ENCODE assay signal across 19 cellular contexts in genomic region chr12:67977668-67978067, GRCh38. TPM values are rescaled to one million over a fixed set of nuclear protein-coding genes. Genes with fewer than 3 reads are reported as not detected.
A peak's percentile ranks its signal among the peaks of the same experiment; 100 is the strongest.
DNase-seq lines count a peak whose midpoint lies in the region; ATAC-seq and TF ChIP-seq lines count a peak whose summit lies in the region.
"Had no signal": no experiment of that assay in that cellular context is flagged by ENCODE, and none has a peak within 500 bp of the region (broad histone marks: within the 10 kb centered on the region; RNA-seq: fewer than 3 reads in every experiment).

No MANE protein-coding gene starts in this region.

- H3K36me3 Mint-ChIP-seq in CD8-positive, alpha-beta memory T cell: peaks cover 0 to 35% (median 2%) of the 10 kb centered on the region in 3 donors
- H3K36me3 Mint-ChIP-seq: CD8-positive, alpha-beta T cell had no signal

- H3K36me3 ChIP-seq in heart left ventricle (no peaks in the 10 kb centered on the region), HCT116 (ENCODE audit: control insufficient read depth in 1 of 2, insufficient read depth in 2 of 2, low read length in 2 of 2) (no peaks in the 10 kb centered on the region), mesendoderm (ENCODE audit: control insufficient read depth, insufficient read depth, low read length) (no peaks in the 10 kb centered on the region), left lung (no peaks in the 10 kb centered on the region)
- H3K36me3 ChIP-seq in CD8-positive, alpha-beta memory T cell (ENCODE audit: insufficient read depth, low read length): no peaks in the 10 kb centered on the region
- H3K36me3 ChIP-seq: BLaER1 treated with 17β-estradiol and CSF1 and Interleukin-3, amounts not matched to agents 10 nM and 100 nM had no signal

- H2BK5ac ChIP-seq in mesendoderm (ENCODE audit: low read length): no peak overlapping the region

- intact Hi-C loops in heart left ventricle (cut with DNase I): no loop called here
- intact Hi-C loops in Right ventricle myocardium inferior (cut with DNase I): no loop called here
- intact Hi-C loops in HCT116 (cut with micrococcal nuclease): no loop called here
- intact Hi-C loops in left lung (cut with DNase I): no loop called here

- H4K20me1 ChIP-seq in HCT116 (ENCODE audit: insufficient read depth): no peaks in the 10 kb centered on the region
- H4K20me1 ChIP-seq: BLaER1 treated with 17β-estradiol and CSF1 and Interleukin-3, amounts not matched to agents 10 nM and 100 nM had no signal

- H3K9me2 ChIP-seq in HCT116 (ENCODE audit: insufficient read depth): no peaks in the 10 kb centered on the region

- H3K4me2 ChIP-seq in HCT116 (ENCODE audit: low read length): no peak overlapping the region
- no peak overlapping the region for H3K4me2 ChIP-seq in mesendoderm (ENCODE audit: low read length)
- H3K4me2 ChIP-seq: BLaER1 treated with 17β-estradiol and CSF1 and Interleukin-3, amounts not matched to agents 10 nM and 100 nM had no signal

- no peak overlapping the region for H2BK15ac ChIP-seq in mesendoderm (replicated peaks; ENCODE audit: low read depth)

- H4K5ac ChIP-seq in mesendoderm (ENCODE audit: low read length): no peak overlapping the region

- no peak overlapping the region for H3K4me3 Mint-ChIP-seq in CD8-positive, alpha-beta memory T cell
- H3K4me3 Mint-ChIP-seq: B cell; CD8-positive, alpha-beta T cell; HFFc6; IgD-negative memory B cell had no signal

- H3K27ac ChIP-seq in heart left ventricle: no peak overlapping the region
- H3K27ac ChIP-seq in HCT116 (ENCODE audit: low read depth, low read length): no peak overlapping the region
- no peak overlapping the region for H3K27ac ChIP-seq in mesendoderm (ENCODE audit: low read depth, low read length)
- H3K27ac ChIP-seq in left lung: no peak overlapping the region
- H3K27ac ChIP-seq in CD8-positive, alpha-beta memory T cell (ENCODE audit: low read depth, low read length): no peak overlapping the region
- H3K27ac ChIP-seq: BLaER1 treated with 17β-estradiol and CSF1 and Interleukin-3, amounts not matched to agents 10 nM and 100 nM; HL-60 had no signal

- peaks cover 0 to 9% (median 6%) of the 10 kb centered on the region in 5 donors for H3K9me3 Mint-ChIP-seq in CD8-positive, alpha-beta memory T cell
- H3K9me3 Mint-ChIP-seq: CD8-positive, alpha-beta T cell had no signal

- H3K9ac ChIP-seq in HCT116 (ENCODE audit: low read length) (no peak overlapping the region), mesendoderm (ENCODE audit: low read length) (no peak overlapping the region)
- H3K9ac ChIP-seq: BLaER1 treated with 17β-estradiol and CSF1 and Interleukin-3, amounts not matched to agents 10 nM and 100 nM had no signal

- CTCF ChIA-PET in HCT116 (lab: Charles Lee): no interaction called here
- CTCF ChIA-PET in CD8-positive, alpha-beta memory T cell (lab: Charles Lee): no interaction called here

- BruUV-seq in HCT116 (replicated peaks; lab: Mats Ljungman, UMichigan): no TSS peak

- TF ChIP-seq CTCF in heart left ventricle (IDR thresholded peaks at IDR 0.05) (peak in 4 of 12 donors; percentile 14 to 18 (median 16)), HCT116 (IDR thresholded peaks at IDR 0.05 in 2 of 3, conservative IDR thresholded peaks at IDR 0.05 in 1 of 3; ENCODE audit: borderline replicate concordance in 1 of 3, insufficient read depth in 1 of 3, low read depth in 2 of 3, low read length in 2 of 3) (no peak), LNCaP clone FGC (IDR thresholded peaks at IDR 0.05; ENCODE audit: control insufficient read depth, extremely low read depth, insufficient read depth) (peak; percentile 4; the same call in 1 of the 2 replicates), left lung (IDR thresholded peaks at IDR 0.05) (no peak)

- H3K18ac ChIP-seq in mesendoderm (ENCODE audit: low read length): no peak overlapping the region

- H3K4me3 ChIP-seq in heart left ventricle: no peak overlapping the region
- H3K4me3 ChIP-seq in HCT116 (replicated peaks in 1 of 2; ENCODE audit: low read depth in 1 of 2, low read length in 2 of 2): no peak overlapping the region
- no peak overlapping the region for H3K4me3 ChIP-seq in LNCaP clone FGC (ENCODE audit: low read depth, low read length)
- H3K4me3 ChIP-seq in mesendoderm (ENCODE audit: low read length): no peak overlapping the region
- no peak overlapping the region for H3K4me3 ChIP-seq in left lung
- H3K4me3 ChIP-seq in CD8-positive, alpha-beta memory T cell (ENCODE audit: low read length): no peak overlapping the region
- H3K4me3 ChIP-seq: BLaER1 treated with 17β-estradiol and CSF1 and Interleukin-3, amounts not matched to agents 10 nM and 100 nM had no signal

- no peaks in the 10 kb centered on the region for H3K79me2 ChIP-seq in HCT116 (ENCODE audit: insufficient read depth, low read length)
- no peaks in the 10 kb centered on the region for H3K79me2 ChIP-seq in mesendoderm (ENCODE audit: control insufficient read depth, insufficient read depth, low read length)

- H3K27me3 ChIP-seq in heart left ventricle (no peaks in the 10 kb centered on the region), HCT116 (ENCODE audit: insufficient read depth, low read length) (no peaks in the 10 kb centered on the region), mesendoderm (ENCODE audit: insufficient read depth, low read length, poor library complexity) (no peaks in the 10 kb centered on the region), left lung (no peaks in the 10 kb centered on the region)
- no peaks in the 10 kb centered on the region for H3K27me3 ChIP-seq in CD8-positive, alpha-beta memory T cell (ENCODE audit: insufficient read depth, low read length, poor library complexity, severe bottlenecking)
- H3K27me3 ChIP-seq: BLaER1 treated with 17β-estradiol and CSF1 and Interleukin-3, amounts not matched to agents 10 nM and 100 nM had no signal

- RAD21 ChIA-PET in HCT116 (lab: Charles Lee; ENCODE audit: low non-redundant PET in 1 of 2, low total read pairs in 2 of 2, uncharacterized antibody in 2 of 2, unreplicated experiment in 2 of 2): no interaction called here

- H2AFZ ChIP-seq in HCT116 (ENCODE audit: low read depth, low read length, poor library complexity, severe bottlenecking): peak overlapping the region; percentile 35

- H2BK120ac ChIP-seq in mesendoderm (ENCODE audit: low read depth, low read length): no peak overlapping the region

- no peak overlapping the region for H4K8ac ChIP-seq in mesendoderm (ENCODE audit: low read depth, low read length)

- no peak for TF ChIP-seq POLR2A in heart left ventricle (IDR thresholded peaks at IDR 0.05)
- no peak for TF ChIP-seq POLR2A in HCT116 (IDR thresholded peaks at IDR 0.05; ENCODE audit: borderline replicate concordance, extremely low read depth, insufficient read depth, insufficient read length)

- no peak overlapping the region for H3K4ac ChIP-seq in mesendoderm (ENCODE audit: low read depth, low read length)

- peaks cover 8 to 9% of the 10 kb centered on the region in 2 donors for H3K27me3 Mint-ChIP-seq in CD8-positive, alpha-beta memory T cell
- H3K27me3 Mint-ChIP-seq: B cell had no signal

- POLR2A ChIA-PET in HCT116 (lab: Charles Lee): no interaction called here
- POLR2A ChIA-PET in CD8-positive, alpha-beta memory T cell (lab: Charles Lee): no interaction called here

- WGBS in heart left ventricle, 4 donors: 59 to 90% (median 73%) methylated on average over 1 of the region's 1 CpG
- no CpG with 5 or more reads among the region's 1 CpG for WGBS in mesendoderm (ENCODE audit: extremely low coverage, insufficient coverage, low lambda C conversion rate)

- TF ChIP-seq RAD21 in HCT116 (IDR thresholded peaks at IDR 0.05; ENCODE audit: low read depth): 0 out of 2 replicates have a peak, but pooled peaks have one; percentile 18

- H3K4me1 ChIP-seq in heart left ventricle: peaks cover 0 to 6% (median 0%) of the 10 kb centered on the region in 12 donors
- H3K4me1 ChIP-seq in HCT116 (ENCODE audit: control insufficient read depth in 1 of 2, insufficient read depth in 2 of 2, low read length in 2 of 2): peaks cover 8 to 24% of the 10 kb centered on the region in 2 experiments; a peak in 3 of 4 replicates
- H3K4me1 ChIP-seq in mesendoderm (ENCODE audit: control insufficient read depth, low read depth, low read length): no peaks in the 10 kb centered on the region
- no peaks in the 10 kb centered on the region for H3K4me1 ChIP-seq in left lung
- no peaks in the 10 kb centered on the region for H3K4me1 ChIP-seq in CD8-positive, alpha-beta memory T cell (ENCODE audit: insufficient read depth, low read length)
- H3K4me1 ChIP-seq: BLaER1 treated with 17β-estradiol and CSF1 and Interleukin-3, amounts not matched to agents 10 nM and 100 nM had no signal

- H3K9me3 ChIP-seq in heart left ventricle (no peaks in the 10 kb centered on the region), HCT116 (ENCODE audit: control insufficient read depth in 1 of 2, insufficient read depth in 1 of 2, low read depth in 1 of 2, low read length in 2 of 2) (no peaks in the 10 kb centered on the region), left lung (no peaks in the 10 kb centered on the region)
- no peaks in the 10 kb centered on the region for H3K9me3 ChIP-seq in CD8-positive, alpha-beta memory T cell (ENCODE audit: low read length)

- H3K27ac Mint-ChIP-seq in CD8-positive, alpha-beta memory T cell: peak overlapping the region in 1 of 8 donors; percentile 71
- H3K27ac Mint-ChIP-seq: B cell; CD8-positive, alpha-beta T cell; HFFc6 had no signal

- H3K79me1 ChIP-seq in mesendoderm (ENCODE audit: low read length): no peaks in the 10 kb centered on the region

- H3K4me1 Mint-ChIP-seq in CD8-positive, alpha-beta memory T cell: no peaks in the 10 kb centered on the region
- H3K4me1 Mint-ChIP-seq: B cell had no signal

- no peak for DNase-seq in heart left ventricle
- DNase-seq in Right ventricle myocardium inferior (ENCODE audit: missing footprints): no peak
- DNase-seq in HCT116 (ENCODE audit: low read depth, low spot score): no peak
- no peak for DNase-seq in LNCaP clone FGC (ENCODE audit: low read depth)
- peak; percentile 15 for DNase-seq in mesendoderm
- DNase-seq in left lung: no peak
- no peak for DNase-seq in CD8-positive, alpha-beta memory T cell
- DNase-seq: CD8-positive, alpha-beta T cell; COR-L47; DMS 273 treated with DMSO at 0.1 percent for 48 hours; HCEC 1CT; HFFc6 had no signal

- H3K23ac ChIP-seq in mesendoderm (ENCODE audit: low read length): no peak overlapping the region

- no peak overlapping the region for H3K56ac ChIP-seq in mesendoderm (ENCODE audit: low read length)

- no peak overlapping the region for H2AK5ac ChIP-seq in mesendoderm (ENCODE audit: low read length)

- ATAC-seq in heart left ventricle (peak in 3 of 4 donors; percentile 60 to 65 (median 64)), Right ventricle myocardium inferior (no peak), HCT116 (no peak), left lung (no peak)
- ATAC-seq: CD8-positive, alpha-beta T cell; HepG2 had no signal

RNA-seq across cellular contexts. Expression of gene IFNG-AS1, which starts 11.6 kb away (rescaled TPM):
- total RNA-seq in heart left ventricle: under 1 TPM in 6 of 9 donors, not detected in 3; 0.32 to 0.70 (median 0.65) TPM
- under 1 TPM in 1 of 2 donors, not detected in 1; 0.34 TPM for polyA plus RNA-seq in heart left ventricle
- not detected for total RNA-seq in Right ventricle myocardium inferior
- total RNA-seq in HCT116 (2021; ENCODE audit: unreplicated experiment): not detected
- not detected in 2 replicates for polyA plus RNA-seq in HCT116 (2012)
- polyA plus RNA-seq in mesendoderm (2013, experiment 1 of 2): not detected
- not detected for polyA plus RNA-seq in mesendoderm (2013, experiment 2 of 2)
- under 1 TPM; 0.23 to 0.71 TPM for total RNA-seq in left lung
- 1 to 10 TPM in 1 of 2 experiments, under 1 TPM in 1; 0.95 to 1.6 TPM for total RNA-seq in CD8-positive, alpha-beta memory T cell
- polyA plus RNA-seq in CD8-positive, alpha-beta memory T cell: 35.4 TPM
- total RNA-seq: A172, H4, HepG2, HFFc6 had no signal
- polyA plus RNA-seq: HepG2 had no signal

Comparison
In these comparisons a context has a peak if more than half of its experiments do, and no peak if none do; other contexts are left out.
1. ATAC-seq: peak in heart left ventricle (3 of 4); none in Right ventricle myocardium inferior (single experiment), HCT116 (single experiment) and left lung (single experiment).